ENCODE assay signal across 26 cellular contexts in genomic region chr4:117640836-117641235, GRCh38.
"Had no signal": no experiment of that assay in that cellular context is flagged by ENCODE, and none has a peak within 500 bp of the region (broad histone marks: within the 10 kb centered on the region; RNA-seq: fewer than 3 reads in every experiment).

No MANE protein-coding gene starts in this region.

- DNase-seq: colonic mucosa; effector CD8-positive, alpha-beta T cell; endodermal cell; heart left ventricle; kidney; left cardiac atrium; left lung; mesenchymal stem cell; midbrain; naive thymus-derived CD4-positive, alpha-beta T cell; right cardiac atrium; sigmoid colon; stimulated activated CD4-positive, alpha-beta T cell treated with anti-CD3 and anti-CD28 coated beads, Interleukin-2, amount 100 ng/mL, for 24 hours; stimulated activated CD4-positive, alpha-beta T cell treated with anti-CD3 and anti-CD28 coated beads, Interleukin-4, amount 100 ng/mL, for 24 hours; stimulated activated naive CD4-positive, alpha-beta T cell treated with Interleukin-2 at 50 U/mL for 16 hours; stomach; thyroid gland; trophoblast cell had no signal

- H3K27me3 ChIP-seq: colonic mucosa, esophagus muscularis mucosa, heart left ventricle, hepatocyte, left lung, neural progenitor cell, sigmoid colon, stomach, thyroid gland, vagina had no signal

- H3K27ac ChIP-seq: colonic mucosa, epithelial cell of prostate, esophagus muscularis mucosa, heart left ventricle, hepatocyte, left lung, neural progenitor cell, parathyroid adenoma, prostate gland, sigmoid colon, stomach, thyroid gland, vagina had no signal

- H2AFZ ChIP-seq: hepatocyte, neural progenitor cell, parathyroid adenoma had no signal

- H3K79me2 ChIP-seq: hepatocyte, parathyroid adenoma had no signal

- H3K36me3 ChIP-seq: colonic mucosa, esophagus muscularis mucosa, heart left ventricle, left lung, neural progenitor cell, prostate gland, sigmoid colon, stomach, thyroid gland, vagina had no signal

- H3K4me2 ChIP-seq: hepatocyte, neural progenitor cell had no signal

- H3K9me3 ChIP-seq: colonic mucosa, left lung, prostate gland, sigmoid colon, stomach, thyroid gland, vagina had no signal

- H3K4me1 ChIP-seq: colonic mucosa, esophagus muscularis mucosa, heart left ventricle, left lung, parathyroid adenoma, prostate gland, sigmoid colon, stomach, thyroid gland, vagina had no signal

- H3K9ac ChIP-seq: neural progenitor cell, parathyroid adenoma had no signal

- H3K4me3 ChIP-seq: colonic mucosa, esophagus muscularis mucosa, heart left ventricle, hepatocyte, left lung, neural progenitor cell, prostate gland, sigmoid colon, stomach, thyroid gland, vagina had no signal

- ATAC-seq: heart left ventricle; left cardiac atrium; left lung; naive thymus-derived CD4-positive, alpha-beta T cell; right cardiac atrium; stimulated activated effector memory CD8-positive, alpha-beta T cell treated with anti-CD3 and anti-CD28 coated beads, Interleukin-12 subunit alpha, Interleukin-12 subunit beta, amount 100 ng/mL, for 72 hours had no signal
